In genomic region chr21:33198346-33199135, GRCh38 we compare ENCODE assay signal across 9 cellular contexts. TPM values are rescaled to one million over a fixed set of nuclear protein-coding genes. Genes with fewer than 3 reads are reported as not detected.
DNase-seq lines count a peak whose midpoint lies in the region; ATAC-seq and TF ChIP-seq lines count a peak whose summit lies in the region.
"Had no signal": no experiment of that assay in that cellular context is flagged by ENCODE, and none has a peak within 500 bp of the region (broad histone marks: within the 10 kb centered on the region; RNA-seq: fewer than 3 reads in every experiment).

No MANE protein-coding gene starts in this region.

- H3K79me2 ChIP-seq in mammary epithelial cell (ENCODE audit: insufficient read depth, low read length): no peaks in the 10 kb centered on the region

- peak; percentile 44 for ATAC-seq in gastroesophageal sphincter
- ATAC-seq in activated CD4-positive, alpha-beta T cell treated with anti-CD3 and anti-CD28 coated beads for 36 hours: no peak
- no peak for ATAC-seq in activated CD4-positive, CD25-positive, alpha-beta regulatory T cell treated with anti-CD3 and anti-CD28 coated beads, Interleukin-2, amount 50 U/mL, for 24 hours

- no peak overlapping the region for H3K4me2 ChIP-seq in mammary epithelial cell (ENCODE audit: insufficient read depth, low read depth, low read length)

- H3K27ac ChIP-seq in gastroesophageal sphincter (peak overlapping the region in 3 of 4 donors; percentile 27 to 55 (median 42)), rectal smooth muscle tissue (ENCODE audit: low read depth, low read length) (peak overlapping the region; percentile 6), mammary epithelial cell (ENCODE audit: insufficient read depth, low read depth, low read length) (no peak overlapping the region)

- TF ChIP-seq POLR2A in gastroesophageal sphincter (IDR thresholded peaks at IDR 0.05): no peak

- CTCF ChIA-PET in activated CD4-positive, alpha-beta T cell treated with anti-CD3 and anti-CD28 coated beads for 36 hours (lab: Charles Lee): interaction anchor here (0.5 to 3.8 kb wide), 14 partner anchors 13 to 361 kb away, joined by 3 to 46 read pairs (median 4); no protein-coding TSS in a partner anchor
- CTCF ChIA-PET in mammary epithelial cell (lab: Charles Lee; ENCODE audit: low non-redundant PET): no interaction called here

- no peaks in the 10 kb centered on the region for H4K20me1 ChIP-seq in mammary epithelial cell (ENCODE audit: insufficient read depth, low read length)

- H2AFZ ChIP-seq in mammary epithelial cell (ENCODE audit: low read depth, low read length): no peak overlapping the region

- H3K27me3 ChIP-seq in gastroesophageal sphincter (no peaks in the 10 kb centered on the region), rectal smooth muscle tissue (ENCODE audit: control insufficient read depth, insufficient read depth, low read length) (no peaks in the 10 kb centered on the region), mammary epithelial cell (ENCODE audit: insufficient read depth, low read length) (no peaks in the 10 kb centered on the region)

- no peak for TF ChIP-seq EP300 in gastroesophageal sphincter (IDR thresholded peaks at IDR 0.05)

- H3K4me3 ChIP-seq in gastroesophageal sphincter (no peak overlapping the region), rectal smooth muscle tissue (ENCODE audit: low read length) (no peak overlapping the region), mammary epithelial cell (replicated peaks in 1 of 3; ENCODE audit: insufficient read depth in 1 of 3, low read depth in 2 of 3, low read length in 3 of 3) (no peak overlapping the region)

- TF ChIP-seq CTCF in gastroesophageal sphincter (IDR thresholded peaks at IDR 0.05) (no peak), GM10266 (IDR thresholded peaks at IDR 0.05; ENCODE audit: control insufficient read depth, insufficient read depth, low read depth, missing control alignments) (no peak), mammary epithelial cell (conservative IDR thresholded peaks at IDR 0.05 in 1 of 2, IDR thresholded peaks at IDR 0.05 in 1 of 2; ENCODE audit: extremely low read depth in 1 of 2, insufficient read depth in 1 of 2, low read depth in 1 of 2, low read length in 2 of 2) (no peak)

- H3K9ac ChIP-seq in rectal smooth muscle tissue (ENCODE audit: low read length): no peak overlapping the region
- no peak overlapping the region for H3K9ac ChIP-seq in mammary epithelial cell (ENCODE audit: insufficient read depth, low read length)

- no peaks in the 10 kb centered on the region for H3K36me3 Mint-ChIP-seq in activated CD4-positive, alpha-beta T cell treated with anti-CD3 and anti-CD28 coated beads for 36 hours (ENCODE audit: low read depth)

- H3K4me1 ChIP-seq in gastroesophageal sphincter: peaks cover 0 to 26% (median 15%) of the 10 kb centered on the region in 3 donors
- H3K4me1 ChIP-seq in rectal smooth muscle tissue (ENCODE audit: control insufficient read depth, insufficient read depth, low read length): no peaks in the 10 kb centered on the region
- peaks cover 10% of the 10 kb centered on the region for H3K4me1 ChIP-seq in mammary epithelial cell (ENCODE audit: insufficient read depth, low read length)

- H3K4me1 Mint-ChIP-seq in activated CD4-positive, alpha-beta T cell treated with anti-CD3 and anti-CD28 coated beads for 36 hours: peaks cover 19% of the 10 kb centered on the region

- no peak overlapping the region for H3K4me3 Mint-ChIP-seq in activated CD4-positive, alpha-beta T cell treated with anti-CD3 and anti-CD28 coated beads for 36 hours

- dilution Hi-C loops in mammary epithelial cell (cut with HindIII; ENCODE audit: low sequenced_read_pairs): loop anchor here (5.0 to 10.0 kb wide), 2 partner anchors 249 to 364 kb away; no protein-coding TSS in a partner anchor

- no peaks in the 10 kb centered on the region for H3K27me3 Mint-ChIP-seq in activated CD4-positive, alpha-beta T cell treated with anti-CD3 and anti-CD28 coated beads for 36 hours

- H3K27ac Mint-ChIP-seq in activated CD4-positive, alpha-beta T cell treated with anti-CD3 and anti-CD28 coated beads for 36 hours: no peak overlapping the region

- intact Hi-C loops in activated CD4-positive, alpha-beta T cell treated with anti-CD3 and anti-CD28 coated beads for 36 hours (cut with DNase I, micrococcal nuclease): loop anchor here (1.0 to 5.0 kb wide), 7 partner anchors 162 to 276 kb away; no protein-coding TSS in a partner anchor
- intact Hi-C loops in mammary epithelial cell (cut with micrococcal nuclease): loop anchor here (1.0 to 5.0 kb wide), 4 partner anchors 163 to 407 kb away; no protein-coding TSS in a partner anchor

- peak; percentile 92 for DNase-seq in GF-D8 (lab: John Stamatoyannopoulos, UW)
- peak; percentile 65 for DNase-seq in RPMI7951 (ENCODE audit: low read depth)
- DNase-seq in activated CD4-positive, alpha-beta T cell treated with anti-CD3 and anti-CD28 coated beads for 36 hours: no peak
- no peak for DNase-seq in GM10266 (ENCODE audit: extremely low spot score)
- no peak for DNase-seq in mammary epithelial cell
- DNase-seq: T-helper 1 cell had no signal

- 46 to 59% methylated on average over 9 of the region's 9 CpGs for WGBS in gastroesophageal sphincter (ENCODE audit: low coverage in 1 of 2), 2 donors
- 48% methylated on average over 7 of the region's 9 CpGs for WGBS in mammary epithelial cell (ENCODE audit: low coverage, missing lambda C conversion rate)

- H3K9me3 Mint-ChIP-seq in activated CD4-positive, alpha-beta T cell treated with anti-CD3 and anti-CD28 coated beads for 36 hours (ENCODE audit: low read depth): no peaks in the 10 kb centered on the region

- no TSS peak for BruUV-seq in mammary epithelial cell (replicated peaks; lab: Mats Ljungman, UMichigan)

- POLR2A ChIA-PET in activated CD4-positive, alpha-beta T cell treated with anti-CD3 and anti-CD28 coated beads for 36 hours (lab: Charles Lee): interaction anchor here (0.7 kb wide), 1 partner anchor 246 kb away, joined by 3 read pairs; no protein-coding TSS in a partner anchor

- in situ Hi-C loops in mammary epithelial cell (cut with MboI; ENCODE audit: low sequenced_read_pairs in 2 of 2): loop anchor here (5.0 to 10.0 kb wide), 4 partner anchors 71 to 364 kb away; no protein-coding TSS in a partner anchor

- H3K9me3 ChIP-seq in gastroesophageal sphincter (no peaks in the 10 kb centered on the region), mammary epithelial cell (replicated peaks; ENCODE audit: insufficient read depth, low read length) (no peaks in the 10 kb centered on the region)

- H3K36me3 ChIP-seq in gastroesophageal sphincter (no peaks in the 10 kb centered on the region), rectal smooth muscle tissue (ENCODE audit: control insufficient read depth, insufficient read depth, low read length) (no peaks in the 10 kb centered on the region), mammary epithelial cell (ENCODE audit: insufficient read depth, low read length) (no peaks in the 10 kb centered on the region)

RNA-seq across cellular contexts. Expression of gene IFNAR2, which starts 31.2 kb away (rescaled TPM):
- total RNA-seq in RPMI7951 (2014; rRNA removed; shearing (Covaris generic)): 2.4 and 4.9 TPM in 2 replicates
- total RNA-seq in gastroesophageal sphincter (10 to 100 TPM; 12.0 to 19.1 (median 14.7) TPM), mammary epithelial cell (10 to 100 TPM in 1 of 2 donors, 1 to 10 TPM in 1; 5.7 to 16.7 TPM)
- total RNA-seq in activated CD4-positive, alpha-beta T cell treated with anti-CD3 and anti-CD28 coated beads for 36 hours: 10 to 100 TPM; 26.6 to 29.8 TPM
- 15.4 TPM for polyA plus RNA-seq in mammary epithelial cell
- 28.5 TPM for polyA minus RNA-seq in mammary epithelial cell

Comparison
In these comparisons a context has a peak if more than half of its experiments do, and no peak if none do; other contexts are left out.
1. DNase-seq: peak in GF-D8 (single experiment) and RPMI7951 (single experiment); none in activated CD4-positive, alpha-beta T cell treated with anti-CD3 and anti-CD28 coated beads for 36 hours (single experiment), GM10266 (single experiment) and mammary epithelial cell (single experiment).